In genomic region chr9:108588246-108588645, GRCh38 we compare ENCODE assay signal across 19 cellular contexts.
"Had no signal": no experiment of that assay in that cellular context is flagged by ENCODE, and none has a peak within 500 bp of the region (broad histone marks: within the 10 kb centered on the region; RNA-seq: fewer than 3 reads in every experiment).

No MANE protein-coding gene starts in this region.

- H3K9me3 ChIP-seq: heart right ventricle, left lung, prostate gland, right atrium auricular region had no signal

- DNase-seq: activated CD4-positive, alpha-beta T cell treated with anti-CD3 and anti-CD28 coated beads, Interleukin-2, amount 10 ng/mL, durations not matched to agents 7 days and 5 days; activated CD8-positive, alpha-beta memory T cell treated with anti-CD3 and anti-CD28 coated beads, Interleukin-2, amount 50 U/mL, for 4 hours; activated effector memory CD4-positive, alpha-beta T cell treated with Interleukin-2 at 50 U/mL for 16 hours; activated naive CD4-positive, alpha-beta T cell treated with anti-CD3 and anti-CD28 coated beads, Interleukin-2, amount 10 ng/mL, durations not matched to agents 7 days and 5 days; activated naive CD8-positive, alpha-beta T cell treated with anti-CD3 and anti-CD28 coated beads, Interleukin-2, amount 50 U/mL, for 24 hours; activated T-cell treated with anti-CD3 and anti-CD28 coated beads, Interleukin-2, amount 50 U/mL, for 4 hours; anterior cingulate cortex; caudate nucleus; heart right ventricle; left lung; stimulated activated naive CD8-positive, alpha-beta T cell treated with anti-CD3 and anti-CD28 coated beads, Interleukin-15, amount 100 ng/mL, for 72 hours; T1000; trophoblast cell had no signal

- H3K27ac ChIP-seq: heart right ventricle, left lung, neural progenitor cell, prostate gland, right atrium auricular region had no signal

- H3K36me3 ChIP-seq: heart right ventricle, left lung, neural progenitor cell, prostate gland, right atrium auricular region had no signal

- H3K27me3 ChIP-seq: neural progenitor cell, right atrium auricular region had no signal

- H3K4me3 ChIP-seq: heart right ventricle, left lung, neural progenitor cell, prostate gland, right atrium auricular region had no signal

- H3K27me3 Mint-ChIP-seq: activated CD4-positive, alpha-beta T cell treated with anti-CD3 and anti-CD28 coated beads, Interleukin-2, amount 10 ng/mL, durations not matched to agents 7 days and 5 days; activated naive CD4-positive, alpha-beta T cell treated with anti-CD3 and anti-CD28 coated beads, Interleukin-2, amount 10 ng/mL, durations not matched to agents 7 days and 5 days; activated naive CD8-positive, alpha-beta T cell treated with anti-CD3 and anti-CD28 coated beads, Interleukin-2, amount 50 U/mL, for 24 hours had no signal

- H3K36me3 Mint-ChIP-seq: activated naive CD4-positive, alpha-beta T cell treated with anti-CD3 and anti-CD28 coated beads, Interleukin-2, amount 10 ng/mL, durations not matched to agents 7 days and 5 days; brain; neural progenitor cell had no signal

- H3K9ac ChIP-seq: neural progenitor cell had no signal

- H3K4me3 Mint-ChIP-seq: activated CD4-positive, alpha-beta T cell treated with anti-CD3 and anti-CD28 coated beads, Interleukin-2, amount 10 ng/mL, durations not matched to agents 7 days and 5 days; activated naive CD4-positive, alpha-beta T cell treated with anti-CD3 and anti-CD28 coated beads, Interleukin-2, amount 10 ng/mL, durations not matched to agents 7 days and 5 days; activated naive CD8-positive, alpha-beta T cell treated with anti-CD3 and anti-CD28 coated beads, Interleukin-2, amount 50 U/mL, for 24 hours; activated T-cell treated with anti-CD3 and anti-CD28 coated beads, Interleukin-2, amount 50 U/mL, for 4 hours; brain; neural progenitor cell; stimulated activated naive CD8-positive, alpha-beta T cell treated with anti-CD3 and anti-CD28 coated beads, Interleukin-15, amount 100 ng/mL, for 72 hours had no signal

- H3K4me1 ChIP-seq: heart right ventricle, prostate gland, right atrium auricular region had no signal

- H3K4me1 Mint-ChIP-seq: activated CD4-positive, alpha-beta T cell treated with anti-CD3 and anti-CD28 coated beads, Interleukin-2, amount 10 ng/mL, durations not matched to agents 7 days and 5 days; activated naive CD4-positive, alpha-beta T cell treated with anti-CD3 and anti-CD28 coated beads, Interleukin-2, amount 10 ng/mL, durations not matched to agents 7 days and 5 days; activated naive CD8-positive, alpha-beta T cell treated with anti-CD3 and anti-CD28 coated beads, Interleukin-2, amount 50 U/mL, for 24 hours; brain; neural progenitor cell; stimulated activated naive CD8-positive, alpha-beta T cell treated with anti-CD3 and anti-CD28 coated beads, Interleukin-15, amount 100 ng/mL, for 72 hours had no signal

- FAIRE-seq: colon had no signal

- H3K9me3 Mint-ChIP-seq: activated CD4-positive, alpha-beta T cell treated with anti-CD3 and anti-CD28 coated beads, Interleukin-2, amount 10 ng/mL, durations not matched to agents 7 days and 5 days; activated naive CD4-positive, alpha-beta T cell treated with anti-CD3 and anti-CD28 coated beads, Interleukin-2, amount 10 ng/mL, durations not matched to agents 7 days and 5 days; activated naive CD8-positive, alpha-beta T cell treated with anti-CD3 and anti-CD28 coated beads, Interleukin-2, amount 50 U/mL, for 24 hours; brain; neural progenitor cell; stimulated activated naive CD8-positive, alpha-beta T cell treated with anti-CD3 and anti-CD28 coated beads, Interleukin-15, amount 100 ng/mL, for 72 hours had no signal

- H3K27ac Mint-ChIP-seq: activated CD4-positive, alpha-beta T cell treated with anti-CD3 and anti-CD28 coated beads, Interleukin-2, amount 10 ng/mL, durations not matched to agents 7 days and 5 days; activated naive CD4-positive, alpha-beta T cell treated with anti-CD3 and anti-CD28 coated beads, Interleukin-2, amount 10 ng/mL, durations not matched to agents 7 days and 5 days; activated naive CD8-positive, alpha-beta T cell treated with anti-CD3 and anti-CD28 coated beads, Interleukin-2, amount 50 U/mL, for 24 hours; brain; neural progenitor cell; stimulated activated naive CD8-positive, alpha-beta T cell treated with anti-CD3 and anti-CD28 coated beads, Interleukin-15, amount 100 ng/mL, for 72 hours had no signal

- ATAC-seq: activated CD4-positive, CD25-positive, alpha-beta regulatory T cell treated with anti-CD3 and anti-CD28 coated beads, Interleukin-2, amount 50 U/mL, for 24 hours; activated naive CD8-positive, alpha-beta T cell treated with anti-CD3 and anti-CD28 coated beads, Interleukin-2, amount 50 U/mL, for 24 hours; activated T-cell treated with anti-CD3 and anti-CD28 coated beads, Interleukin-2, amount 50 U/mL, for 4 hours; heart right ventricle; left lung; stimulated activated naive CD8-positive, alpha-beta T cell treated with anti-CD3 and anti-CD28 coated beads, Interleukin-15, amount 100 ng/mL, for 72 hours had no signal
